In the genomic region with DNA sequence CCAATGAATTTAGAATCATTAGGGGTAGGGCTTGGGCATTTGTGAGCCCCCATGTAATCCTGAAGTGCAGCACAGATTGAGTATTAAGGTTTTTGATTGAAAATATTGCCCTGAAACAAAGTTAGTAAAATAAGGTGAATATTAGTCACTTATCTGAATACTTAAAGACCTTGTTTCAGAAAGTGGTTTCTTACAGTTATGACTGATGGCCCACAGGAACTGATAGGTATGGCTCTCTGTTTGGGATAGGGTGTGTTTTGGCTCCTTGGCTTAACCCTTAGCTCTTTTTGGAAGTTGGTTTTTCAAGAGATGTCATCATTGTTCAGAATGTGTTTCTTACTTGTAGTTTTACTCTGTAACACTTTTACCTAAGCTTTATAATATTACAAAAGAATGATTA, we compare ENCODE assay signal across 15 cellular contexts. TPM values are rescaled to one million over a fixed set of nuclear protein-coding genes. Genes with fewer than 3 reads are reported as not detected.
A peak's percentile ranks its signal among the peaks of the same experiment; 100 is the strongest.
DNase-seq lines count a peak whose midpoint lies in the region; ATAC-seq, FAIRE-seq and TF ChIP-seq lines count a peak whose summit lies in the region.
"Had no signal": no experiment of that assay in that cellular context is flagged by ENCODE, and none has a peak within 500 bp of the region (broad histone marks: within the 10 kb centered on the region; RNA-seq: fewer than 3 reads in every experiment).

No MANE protein-coding gene starts in this region.

- H3K36me3 Mint-ChIP-seq in CD4-positive, CD25-positive, alpha-beta regulatory T cell: peaks cover 18% of the 10 kb centered on the region

- peaks cover 7% of the 10 kb centered on the region for H3K36me3 ChIP-seq in CD4-positive, CD25-positive, alpha-beta regulatory T cell (ENCODE audit: control insufficient read depth, insufficient read depth, low read length)
- H3K36me3 ChIP-seq in heart right ventricle: peaks cover 0 to 7% (median 0%) of the 10 kb centered on the region in 9 donors
- H3K36me3 ChIP-seq: ascending aorta had no signal

- no peaks in the 10 kb centered on the region for H3K27me3 Mint-ChIP-seq in CD4-positive, CD25-positive, alpha-beta regulatory T cell
- H3K27me3 Mint-ChIP-seq: activated CD4-positive, alpha-beta memory T cell treated with anti-CD3 and anti-CD28 coated beads for 36 hours had no signal

- no peak overlapping the region for H3K4me3 Mint-ChIP-seq in CD4-positive, CD25-positive, alpha-beta regulatory T cell
- H3K4me3 Mint-ChIP-seq: activated CD4-positive, alpha-beta memory T cell treated with anti-CD3 and anti-CD28 coated beads for 36 hours had no signal

- H3K27me3 ChIP-seq in CD4-positive, CD25-positive, alpha-beta regulatory T cell (ENCODE audit: control insufficient read depth, insufficient read depth, low read length): no peaks in the 10 kb centered on the region
- H3K27me3 ChIP-seq in heart right ventricle: no peaks in the 10 kb centered on the region
- H3K27me3 ChIP-seq: ascending aorta, heart left ventricle had no signal

- ATAC-seq in CD4-positive, CD25-positive, alpha-beta regulatory T cell (ENCODE audit: low read depth in 2 of 2): no peak
- peak; percentile 45 for ATAC-seq in GM19035 (IDR thresholded peaks at IDR 0.05; ENCODE audit: unreplicated experiment)
- peak; percentile 62 for ATAC-seq in HG03175 (IDR thresholded peaks at IDR 0.05; ENCODE audit: unreplicated experiment)
- no peak for ATAC-seq in heart right ventricle
- ATAC-seq: HCT116, heart left ventricle, mucosa of descending colon had no signal

- in situ Hi-C loops in GM13977 (cut with MboI; ENCODE audit: low pct_unique_long_range_greater_than_20kb, low sequenced_read_pairs, unreplicated experiment): no loop called here

- FAIRE-seq in H54 (lab: Jason Lieb, UNC): peak; percentile 61
- FAIRE-seq: G401.6 had no signal

- no peak for TF ChIP-seq CTCF in heart right ventricle (IDR thresholded peaks at IDR 0.05)
- no peak for TF ChIP-seq CTCF in GM13977 (IDR thresholded peaks at IDR 0.05; ENCODE audit: extremely low read depth, insufficient read depth, missing control alignments)

- peaks cover 22% of the 10 kb centered on the region for H3K4me1 ChIP-seq in CD4-positive, CD25-positive, alpha-beta regulatory T cell (ENCODE audit: control insufficient read depth, insufficient read depth, low read length, poor library complexity, severe bottlenecking)
- peaks cover 0 to 39% (median 3%) of the 10 kb centered on the region in 9 donors for H3K4me1 ChIP-seq in heart right ventricle
- H3K4me1 ChIP-seq: ascending aorta had no signal

- H3K4me3 ChIP-seq in CD4-positive, CD25-positive, alpha-beta regulatory T cell (ENCODE audit: low read depth, low read length): no peak overlapping the region
- no peak overlapping the region for H3K4me3 ChIP-seq in heart right ventricle
- H3K4me3 ChIP-seq: ascending aorta, coronary artery, heart left ventricle, mucosa of descending colon had no signal

- peaks cover 50 to 75% (median 61%) of the 10 kb centered on the region in 4 donors for H3K4me1 Mint-ChIP-seq in CD4-positive, CD25-positive, alpha-beta regulatory T cell

- peak overlapping the region in 2 of 3 donors; percentile 71 to 74 for H3K27ac Mint-ChIP-seq in CD4-positive, CD25-positive, alpha-beta regulatory T cell
- H3K27ac Mint-ChIP-seq: activated CD4-positive, alpha-beta memory T cell treated with anti-CD3 and anti-CD28 coated beads for 36 hours had no signal

- H3K9me3 Mint-ChIP-seq in CD4-positive, CD25-positive, alpha-beta regulatory T cell: no peaks in the 10 kb centered on the region
- H3K9me3 Mint-ChIP-seq: activated CD4-positive, alpha-beta memory T cell treated with anti-CD3 and anti-CD28 coated beads for 36 hours had no signal

- H3K9me3 ChIP-seq in CD4-positive, CD25-positive, alpha-beta regulatory T cell (ENCODE audit: control insufficient read depth in 2 of 2, low read length in 2 of 2): no peaks in the 10 kb centered on the region
- no peaks in the 10 kb centered on the region for H3K9me3 ChIP-seq in heart right ventricle
- H3K9me3 ChIP-seq: ascending aorta, heart left ventricle, mucosa of descending colon had no signal

- intact Hi-C loops in heart right ventricle (cut with DNase I): no loop called here

- no peak for DNase-seq in CD4-positive, CD25-positive, alpha-beta regulatory T cell
- DNase-seq in H54 (ENCODE audit: insufficient read length, low spot score) (no peak), superior temporal gyrus (ENCODE audit: extremely low spot score) (no peak), heart right ventricle (no peak), GM13977 (ENCODE audit: low spot score) (no peak)
- DNase-seq in stimulated activated CD4-positive, alpha-beta T cell treated with anti-CD3 and anti-CD28 coated beads, Interleukin-4, amount 100 ng/mL, for 4 hours: no peak
- DNase-seq: activated CD4-positive, alpha-beta memory T cell treated with anti-CD3 and anti-CD28 coated beads for 36 hours; heart left ventricle; mucosa of descending colon had no signal

- TF ChIP-seq POLR2A in H54 (IDR thresholded peaks at IDR 0.05; ENCODE audit: low read depth, low read length): no peak

- H3K27ac ChIP-seq in CD4-positive, CD25-positive, alpha-beta regulatory T cell (ENCODE audit: insufficient read depth, low read length, poor library complexity, severe bottlenecking): peak overlapping the region; percentile 36
- no peak overlapping the region for H3K27ac ChIP-seq in heart right ventricle
- H3K27ac ChIP-seq: ascending aorta, coronary artery had no signal

RNA-seq across cellular contexts. Expression of gene MDFIC, which starts 34.8 kb away (rescaled TPM):
- total RNA-seq in CD4-positive, CD25-positive, alpha-beta regulatory T cell: 65.1 TPM
- 10 to 100 TPM; 68.5 to 99.9 (median 89.9) TPM for polyA plus RNA-seq in CD4-positive, CD25-positive, alpha-beta regulatory T cell
- 10 to 100 TPM; 12.1 to 55.7 (median 34.1) TPM for total RNA-seq in heart right ventricle
- polyA plus RNA-seq in heart right ventricle: 10 to 100 TPM in 1 of 2 donors, 1 to 10 TPM in 1; 7.6 to 13.5 TPM

Comparison
In these comparisons a context has a peak if more than half of its experiments do, and no peak if none do; other contexts are left out.
1. ATAC-seq: peak in GM19035 (single experiment) and HG03175 (single experiment); none in CD4-positive, CD25-positive, alpha-beta regulatory T cell (0 of 2) and heart right ventricle (0 of 8).